Comparison of ENCODE assay signal across 27 cellular contexts in the genomic region with DNA sequence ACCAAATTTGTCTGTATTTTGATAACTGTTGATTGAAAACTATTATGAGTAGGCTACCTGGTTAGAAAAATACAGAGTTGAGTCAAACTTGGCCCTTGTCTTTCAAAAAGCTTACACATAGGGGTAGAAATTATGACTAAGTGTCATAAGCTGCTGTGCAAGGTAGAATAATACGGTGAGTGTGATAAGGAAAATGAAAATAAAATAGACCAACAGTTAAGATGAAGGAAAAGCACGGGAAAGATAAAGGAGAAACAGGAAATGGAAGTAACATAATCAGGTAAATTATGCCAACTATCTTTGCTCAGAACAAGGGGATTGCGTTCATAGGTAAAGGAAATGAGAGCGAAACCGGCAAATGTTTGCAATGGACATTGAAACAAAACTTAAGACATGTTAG.
"Had no signal": no experiment of that assay in that cellular context is flagged by ENCODE, and none has a peak within 500 bp of the region (broad histone marks: within the 10 kb centered on the region; RNA-seq: fewer than 3 reads in every experiment).

No MANE protein-coding gene starts in this region.

- H3K27ac ChIP-seq: adrenal gland, left lung, pancreas, prostate gland, sigmoid colon, tibial nerve had no signal

- H3K36me3 ChIP-seq: adrenal gland, heart left ventricle, left lung, pancreas, prostate gland, sigmoid colon, stomach, tibial nerve had no signal

- ATAC-seq: esophagus mucosa; left lung; naive thymus-derived CD4-positive, alpha-beta T cell; pancreas; stimulated activated naive B cell treated with anti-CD40 and anti-IgM and Interleukin-4, amounts not matched to agents 10 μg/mL and 1 μg/mL and 100 μg/mL, for 72 hours had no signal

- DNase-seq: activated CD4-positive, alpha-beta memory T cell treated with anti-CD3 and anti-CD28 coated beads for 36 hours; activated CD4-positive, alpha-beta T cell treated with anti-CD3 and anti-CD28 coated beads, Interleukin-2, amount 10 ng/mL, durations not matched to agents 24 days and 14 days; activated CD4-positive, CD25-positive, alpha-beta regulatory T cell treated with anti-CD3 and anti-CD28 coated beads, Interleukin-2, amount 50 U/mL, for 72 hours; activated CD8-positive, alpha-beta memory T cell treated with anti-CD3 and anti-CD28 coated beads, Interleukin-2, amount 50 U/mL, for 4 hours; activated effector memory CD4-positive, alpha-beta T cell treated with anti-CD3 and anti-CD28 coated beads, Interleukin-2, amount 50 U/mL, for 16 hours; activated naive CD4-positive, alpha-beta T cell treated with anti-CD3 and anti-CD28 coated beads for 36 hours; activated naive CD8-positive, alpha-beta T cell treated with anti-CD3 and anti-CD28 coated beads for 36 hours; activated T-cell treated with anti-CD3 and anti-CD28 coated beads, Interleukin-2, amount 50 U/mL, for 1 hour; adrenal gland; effector memory CD4-positive, alpha-beta T cell; foreskin fibroblast; heart left ventricle; kidney glomerular epithelial cell; left lung; naive thymus-derived CD4-positive, alpha-beta T cell; nucleus accumbens; pancreas; retina; sigmoid colon; stimulated activated CD4-positive, alpha-beta T cell treated with anti-CD3 and anti-CD28 coated beads, Interleukin-1b, Interleukin-23, amount 100 ng/mL, for 48 hours; stimulated activated naive B cell treated with anti-CD40 and anti-IgM and Interleukin-4, amounts not matched to agents 10 μg/mL and 1 μg/mL and 100 μg/mL, for 72 hours; stomach; T-helper 2 cell had no signal

- H3K4me1 ChIP-seq: adrenal gland, left lung, pancreas, prostate gland, tibial nerve had no signal

- H3K27me3 ChIP-seq: adrenal gland, heart left ventricle, left lung, pancreas, sigmoid colon, stomach, tibial nerve had no signal

- H3K9me3 ChIP-seq: adrenal gland, heart left ventricle, left lung, pancreas, prostate gland, sigmoid colon, stomach, tibial nerve had no signal

- H3K4me3 ChIP-seq: adrenal gland, left lung, pancreas, prostate gland, sigmoid colon, smooth muscle cell, tibial nerve had no signal

- H3K4me2 ChIP-seq: smooth muscle cell had no signal
